ENCODE assay signal across 17 cellular contexts in genomic region chr1:2152914-2153313, GRCh38. TPM values are rescaled to one million over a fixed set of nuclear protein-coding genes. Genes with fewer than 3 reads are reported as not detected.
DNase-seq lines count a peak whose midpoint lies in the region.
"Had no signal": no experiment of that assay in that cellular context is flagged by ENCODE, and none has a peak within 500 bp of the region (broad histone marks: within the 10 kb centered on the region; RNA-seq: fewer than 3 reads in every experiment).

No MANE protein-coding gene starts in this region.

- no peak overlapping the region for H3K23ac ChIP-seq in mesenchymal stem cell (ENCODE audit: low read length in 2 of 2)

- DNase-seq in activated naive CD4-positive, alpha-beta T cell treated with anti-CD3 and anti-CD28 coated beads for 36 hours: peak; percentile 70
- DNase-seq in activated naive CD4-positive, alpha-beta T cell treated with Interleukin-2 at 50 U/mL for 16 hours: no peak
- DNase-seq in activated CD4-positive, alpha-beta T cell treated with anti-CD3 and anti-CD28 coated beads, Interleukin-2, amount 10 ng/mL, durations not matched to agents 7 days and 5 days: no peak
- DNase-seq in caudate nucleus (lab: John Stamatoyannopoulos, UW) (peak in 45 of 61 donors; percentile 24 to 93 (median 67)), KG1 (lab: John Stamatoyannopoulos, UW) (no peak), NCI-H2171 (lab: John Stamatoyannopoulos, UW) (no peak), mesenchymal stem cell (no peak)
- DNase-seq in stimulated activated CD8-positive, alpha-beta memory T cell treated with anti-CD3 and anti-CD28 coated beads, Interleukin-4, amount 100 ng/mL, for 48 hours: peak; percentile 34
- DNase-seq: amniotic stem cell, erythroblast, H9, kidney glomerular epithelial cell, NCI-H1417, NCI-H526 treated with DMSO at 0.1 percent for 48 hours, T-helper 1 cell, thyroid gland, WERI-Rb-1 had no signal

- POLR2A ChIA-PET in activated CD4-positive, alpha-beta T cell treated with anti-CD3 and anti-CD28 coated beads, Interleukin-2, amount 10 ng/mL, durations not matched to agents 7 days and 5 days (lab: Charles Lee): no interaction called here

- H3K79me1 ChIP-seq in mesenchymal stem cell (replicated peaks; ENCODE audit: low read length, poor library complexity, severe bottlenecking): peaks cover 12% of the 10 kb centered on the region

- H3K4me3 Mint-ChIP-seq in activated naive CD4-positive, alpha-beta T cell treated with anti-CD3 and anti-CD28 coated beads for 36 hours: peak overlapping the region; percentile 1
- no peak overlapping the region for H3K4me3 Mint-ChIP-seq in activated CD4-positive, alpha-beta T cell treated with anti-CD3 and anti-CD28 coated beads, Interleukin-2, amount 10 ng/mL, durations not matched to agents 7 days and 5 days
- H3K4me3 Mint-ChIP-seq: H9 had no signal

- H3K4ac ChIP-seq in mesenchymal stem cell (ENCODE audit: low read depth in 1 of 2, low read length in 2 of 2): no peak overlapping the region

- no peak overlapping the region for H2BK5ac ChIP-seq in mesenchymal stem cell (ENCODE audit: low read depth, low read length, poor library complexity, severe bottlenecking)

- peaks cover 0 to 46% of the 10 kb centered on the region in 2 experiments for H3K27me3 ChIP-seq in mesenchymal stem cell (ENCODE audit: control insufficient read depth in 1 of 2, insufficient read depth in 1 of 2, low read length in 2 of 2)
- H3K27me3 ChIP-seq: thyroid gland had no signal

- H3K9me3 Mint-ChIP-seq in activated naive CD4-positive, alpha-beta T cell treated with anti-CD3 and anti-CD28 coated beads for 36 hours: no peaks in the 10 kb centered on the region
- H3K9me3 Mint-ChIP-seq in activated CD4-positive, alpha-beta T cell treated with anti-CD3 and anti-CD28 coated beads, Interleukin-2, amount 10 ng/mL, durations not matched to agents 7 days and 5 days: peaks cover 7% of the 10 kb centered on the region
- H3K9me3 Mint-ChIP-seq: H9 had no signal

- H3K4me1 ChIP-seq in mesenchymal stem cell (ENCODE audit: control insufficient read depth, insufficient read depth, low read depth, low read length): no peaks in the 10 kb centered on the region
- H3K4me1 ChIP-seq: thyroid gland had no signal

- CTCF ChIA-PET in activated naive CD4-positive, alpha-beta T cell treated with anti-CD3 and anti-CD28 coated beads for 36 hours (lab: Charles Lee): interaction anchor here (4.8 kb wide), 1 partner anchor 13 kb away, joined by 29 read pairs; no protein-coding TSS in a partner anchor
- CTCF ChIA-PET in activated CD4-positive, alpha-beta T cell treated with anti-CD3 and anti-CD28 coated beads, Interleukin-2, amount 10 ng/mL, durations not matched to agents 7 days and 5 days (lab: Charles Lee): no interaction called here

- H2AFZ ChIP-seq in mesenchymal stem cell (ENCODE audit: low read depth, low read length): no peak overlapping the region

- WGBS in mesenchymal stem cell: 96% methylated on average over 12 of the region's 12 CpGs

- H3K4me2 ChIP-seq in mesenchymal stem cell (ENCODE audit: low read length, poor library complexity, severe bottlenecking): no peak overlapping the region

- peaks cover 0 to 75% of the 10 kb centered on the region in 2 experiments for H3K36me3 ChIP-seq in mesenchymal stem cell (ENCODE audit: control insufficient read depth in 1 of 2, insufficient read depth in 2 of 2, low read depth in 1 of 2, low read length in 2 of 2)

- no peaks in the 10 kb centered on the region for H3K9me3 ChIP-seq in mesenchymal stem cell (ENCODE audit: control insufficient read depth, low read length)
- H3K9me3 ChIP-seq: thyroid gland had no signal

- peak overlapping the region; percentile 31 for H3K27ac Mint-ChIP-seq in activated naive CD4-positive, alpha-beta T cell treated with anti-CD3 and anti-CD28 coated beads for 36 hours
- H3K27ac Mint-ChIP-seq in activated CD4-positive, alpha-beta T cell treated with anti-CD3 and anti-CD28 coated beads, Interleukin-2, amount 10 ng/mL, durations not matched to agents 7 days and 5 days: peak overlapping the region; percentile 63

- H3K4me3 ChIP-seq in mesenchymal stem cell (ENCODE audit: insufficient read depth in 1 of 2, low read depth in 1 of 2, low read length in 2 of 2): no peak overlapping the region
- H3K4me3 ChIP-seq: thyroid gland had no signal

- no peak overlapping the region for H3K9ac ChIP-seq in mesenchymal stem cell (ENCODE audit: low read length)

- no peak overlapping the region for H2BK12ac ChIP-seq in mesenchymal stem cell (ENCODE audit: low read length in 2 of 2)

- H2AK5ac ChIP-seq in mesenchymal stem cell (ENCODE audit: low read length, severe bottlenecking): no peak overlapping the region

- intact Hi-C loops in activated naive CD4-positive, alpha-beta T cell treated with anti-CD3 and anti-CD28 coated beads for 36 hours (cut with micrococcal nuclease): no loop called here

- H3K27ac ChIP-seq in caudate nucleus (ENCODE audit: low read depth, low read length) (peak overlapping the region; percentile 11), mesenchymal stem cell (ENCODE audit: low read length, poor library complexity, severe bottlenecking) (no peak overlapping the region)
- H3K27ac ChIP-seq: thyroid gland, WERI-Rb-1 had no signal

- H3K36me3 Mint-ChIP-seq in activated naive CD4-positive, alpha-beta T cell treated with anti-CD3 and anti-CD28 coated beads for 36 hours (ENCODE audit: low read depth): no peaks in the 10 kb centered on the region
- peaks cover 6% of the 10 kb centered on the region for H3K36me3 Mint-ChIP-seq in activated CD4-positive, alpha-beta T cell treated with anti-CD3 and anti-CD28 coated beads, Interleukin-2, amount 10 ng/mL, durations not matched to agents 7 days and 5 days (ENCODE audit: low read depth)

- H2BK120ac ChIP-seq in mesenchymal stem cell (ENCODE audit: low read depth, low read length): no peak overlapping the region

- no peak overlapping the region for H3K14ac ChIP-seq in mesenchymal stem cell (ENCODE audit: low read length in 2 of 2)

- no peaks in the 10 kb centered on the region for H3K27me3 Mint-ChIP-seq in activated naive CD4-positive, alpha-beta T cell treated with anti-CD3 and anti-CD28 coated beads for 36 hours (ENCODE audit: low read depth)
- no peaks in the 10 kb centered on the region for H3K27me3 Mint-ChIP-seq in activated CD4-positive, alpha-beta T cell treated with anti-CD3 and anti-CD28 coated beads, Interleukin-2, amount 10 ng/mL, durations not matched to agents 7 days and 5 days

- H2BK15ac ChIP-seq in mesenchymal stem cell (ENCODE audit: low read depth, poor library complexity, severe bottlenecking): no peak overlapping the region

- H3K4me1 Mint-ChIP-seq in activated naive CD4-positive, alpha-beta T cell treated with anti-CD3 and anti-CD28 coated beads for 36 hours (ENCODE audit: low read depth): peaks cover 14% of the 10 kb centered on the region
- H3K4me1 Mint-ChIP-seq in activated CD4-positive, alpha-beta T cell treated with anti-CD3 and anti-CD28 coated beads, Interleukin-2, amount 10 ng/mL, durations not matched to agents 7 days and 5 days: peaks cover 14% of the 10 kb centered on the region
- H3K4me1 Mint-ChIP-seq: H9 had no signal

- H4K8ac ChIP-seq in mesenchymal stem cell (ENCODE audit: low read length): no peak overlapping the region

- no peak overlapping the region for H3K18ac ChIP-seq in mesenchymal stem cell (ENCODE audit: low read depth in 1 of 2, low read length in 2 of 2)

- no peak overlapping the region for H4K91ac ChIP-seq in mesenchymal stem cell (ENCODE audit: low read length)

RNA-seq across cellular contexts. Expression of gene FAAP20, which starts 41.7 kb away (rescaled TPM):
- 10 to 100 TPM; 48.2 to 54.4 TPM for total RNA-seq in activated naive CD4-positive, alpha-beta T cell treated with anti-CD3 and anti-CD28 coated beads for 36 hours
- total RNA-seq in activated CD4-positive, alpha-beta T cell treated with anti-CD3 and anti-CD28 coated beads, Interleukin-2, amount 10 ng/mL, durations not matched to agents 7 days and 5 days: 10 to 100 TPM; 61.3 to 66.2 TPM
- polyA plus RNA-seq in mesenchymal stem cell (2013, experiment 1 of 2): 84.5 TPM
- 86.1 TPM for polyA plus RNA-seq in mesenchymal stem cell (2013, experiment 2 of 2)

Comparison
In these comparisons a context has a peak if more than half of its experiments do, and no peak if none do; other contexts are left out.
1. DNase-seq: peak in activated naive CD4-positive, alpha-beta T cell treated with anti-CD3 and anti-CD28 coated beads for 36 hours (single experiment), caudate nucleus (45 of 61) and stimulated activated CD8-positive, alpha-beta memory T cell treated with anti-CD3 and anti-CD28 coated beads, Interleukin-4, amount 100 ng/mL, for 48 hours (single experiment); none in activated naive CD4-positive, alpha-beta T cell treated with Interleukin-2 at 50 U/mL for 16 hours (single experiment), activated CD4-positive, alpha-beta T cell treated with anti-CD3 and anti-CD28 coated beads, Interleukin-2, amount 10 ng/mL, durations not matched to agents 7 days and 5 days (single experiment), KG1 (single experiment), NCI-H2171 (single experiment) and mesenchymal stem cell (single experiment).